Comparison of ENCODE assay signal across 33 cellular contexts in genomic region chr2:236600158-236600557, GRCh38.
"Had no signal": no experiment of that assay in that cellular context is flagged by ENCODE, and none has a peak within 500 bp of the region (broad histone marks: within the 10 kb centered on the region; RNA-seq: fewer than 3 reads in every experiment).

No MANE protein-coding gene starts in this region.

- H3K9me3 ChIP-seq: adrenal gland, body of pancreas, breast epithelium had no signal

- H3K4me3 Mint-ChIP-seq: activated B cell treated with CpG ODN at 0.5 μM for 24 hours; activated CD4-positive, alpha-beta memory T cell treated with anti-CD3 and anti-CD28 coated beads for 36 hours; activated CD4-positive, alpha-beta T cell treated with anti-CD3 and anti-CD28 coated beads, Interleukin-2, amount 10 ng/mL, durations not matched to agents 24 days and 14 days; activated CD8-positive, alpha-beta T cell treated with anti-CD3 and anti-CD28 coated beads for 36 hours; activated naive CD8-positive, alpha-beta T cell treated with anti-CD3 and anti-CD28 coated beads for 36 hours; activated T-cell treated with anti-CD3 and anti-CD28 coated beads, Interleukin-2, amount 50 U/mL, for 4 hours; central memory CD8-positive, alpha-beta T cell; T-helper 1 cell treated with Interleukin-12 subunit alpha and Interleukin-12 subunit beta and Interleukin-4 antibody, amounts not matched to agents 30 μg/mL and 1 μg/mL, for 36 hours; T-helper 2 cell treated with Interferon-gamma antibody and Interleukin-4, amounts not matched to agents 5 μg/mL and 100 μg/mL, for 36 hours had no signal

- H3K36me3 ChIP-seq: adrenal gland, brain microvascular endothelial cell, breast epithelium had no signal

- H3K27ac ChIP-seq: adrenal gland, body of pancreas, brain microvascular endothelial cell, VCaP had no signal

- DNase-seq: activated B cell treated with CpG ODN at 0.5 μM for 24 hours; activated CD4-positive, alpha-beta memory T cell treated with anti-CD3 and anti-CD28 coated beads for 36 hours; activated CD4-positive, alpha-beta T cell treated with anti-CD3 and anti-CD28 coated beads for 4 hours; activated CD4-positive, alpha-beta T cell treated with anti-CD3 and anti-CD28 coated beads, Interleukin-2, amount 10 ng/mL, durations not matched to agents 24 days and 14 days; activated CD4-positive, alpha-beta T cell treated with anti-CD3 and anti-CD28 coated beads, Interleukin-2, amount 50 U/mL, for 1 hour; activated CD4-positive, alpha-beta T cell treated with anti-CD3 and anti-CD28 coated beads, Interleukin-2, amount 50 U/mL, for 4 hours; activated CD4-positive, CD25-positive, alpha-beta regulatory T cell treated with anti-CD3 and anti-CD28 coated beads, Interleukin-2, amount 50 U/mL, for 72 hours; activated CD8-positive, alpha-beta memory T cell treated with anti-CD3 and anti-CD28 coated beads, Interleukin-2, amount 50 U/mL, for 4 hours; activated CD8-positive, alpha-beta T cell treated with anti-CD3 and anti-CD28 coated beads for 36 hours; activated effector memory CD4-positive, alpha-beta T cell treated with Interleukin-2 at 50 U/mL for 16 hours; activated gamma-delta T cell; activated naive CD4-positive, alpha-beta T cell treated with anti-CD3 and anti-CD28 coated beads, Interleukin-2, amount 50 U/mL, for 16 hours; activated naive CD4-positive, alpha-beta T cell treated with Interleukin-2 at 50 U/mL for 16 hours; activated naive CD8-positive, alpha-beta T cell treated with anti-CD3 and anti-CD28 coated beads for 36 hours; activated T-cell treated with anti-CD3 and anti-CD28 coated beads for 4 hours; activated T-cell treated with anti-CD3 and anti-CD28 coated beads, Interleukin-2, amount 50 U/mL, for 1 hour; activated T-cell treated with anti-CD3 and anti-CD28 coated beads, Interleukin-2, amount 50 U/mL, for 4 hours; adrenal gland; amniotic stem cell; body of pancreas; brain microvascular endothelial cell; cerebellar nuclear complex; SW 1271; T-helper 1 cell; T-helper 2 cell; T-helper 9 cell had no signal

- ATAC-seq: activated CD8-positive, alpha-beta T cell treated with anti-CD3 and anti-CD28 coated beads for 36 hours; activated naive CD4-positive, alpha-beta T cell treated with anti-CD3 and anti-CD28 coated beads, Interleukin-2, amount 50 U/mL, for 72 hours; activated T-cell treated with anti-CD3 and anti-CD28 coated beads, Interleukin-2, amount 50 U/mL, for 4 hours; body of pancreas had no signal

- H3K27ac Mint-ChIP-seq: activated B cell treated with CpG ODN at 0.5 μM for 24 hours; activated CD4-positive, alpha-beta memory T cell treated with anti-CD3 and anti-CD28 coated beads for 36 hours; activated CD4-positive, alpha-beta T cell treated with anti-CD3 and anti-CD28 coated beads, Interleukin-2, amount 10 ng/mL, durations not matched to agents 24 days and 14 days; activated CD8-positive, alpha-beta T cell treated with anti-CD3 and anti-CD28 coated beads for 36 hours; activated naive CD8-positive, alpha-beta T cell treated with anti-CD3 and anti-CD28 coated beads for 36 hours; activated T-helper 2 cell treated with anti-CD3 and anti-CD28 coated beads, Interferon-gamma antibody, Interleukin-2, Interleukin-4, amounts not matched to agents 10 μg/mL and 5 μg/mL and 100 μg/mL, durations not matched to agents 14 hours and 24 hours and 36 hours; T-helper 1 cell treated with Interleukin-12 subunit alpha and Interleukin-12 subunit beta and Interleukin-4 antibody, amounts not matched to agents 30 μg/mL and 1 μg/mL, for 36 hours; T-helper 2 cell treated with Interferon-gamma antibody and Interleukin-4, amounts not matched to agents 5 μg/mL and 100 μg/mL, for 36 hours had no signal

- H3K9me3 Mint-ChIP-seq: activated B cell treated with CpG ODN at 0.5 μM for 24 hours; activated CD4-positive, alpha-beta memory T cell treated with anti-CD3 and anti-CD28 coated beads for 36 hours; activated CD4-positive, alpha-beta T cell treated with anti-CD3 and anti-CD28 coated beads, Interleukin-2, amount 10 ng/mL, durations not matched to agents 24 days and 14 days; activated CD8-positive, alpha-beta T cell treated with anti-CD3 and anti-CD28 coated beads for 36 hours; activated naive CD4-positive, alpha-beta T cell treated with anti-CD3 and anti-CD28 coated beads, Interleukin-2, amount 50 U/mL, for 72 hours; activated naive CD8-positive, alpha-beta T cell treated with anti-CD3 and anti-CD28 coated beads for 36 hours; activated T-cell treated with anti-CD3 and anti-CD28 coated beads, Interleukin-2, amount 50 U/mL, for 4 hours; activated T-helper 2 cell treated with anti-CD3 and anti-CD28 coated beads, Interferon-gamma antibody, Interleukin-2, Interleukin-4, amounts not matched to agents 10 μg/mL and 5 μg/mL and 100 μg/mL, durations not matched to agents 14 hours and 24 hours and 36 hours; central memory CD8-positive, alpha-beta T cell; T-helper 1 cell treated with Interleukin-12 subunit alpha and Interleukin-12 subunit beta and Interleukin-4 antibody, amounts not matched to agents 30 μg/mL and 1 μg/mL, for 36 hours; T-helper 2 cell treated with Interferon-gamma antibody and Interleukin-4, amounts not matched to agents 5 μg/mL and 100 μg/mL, for 36 hours had no signal

- H3K36me3 Mint-ChIP-seq: activated CD4-positive, alpha-beta memory T cell treated with anti-CD3 and anti-CD28 coated beads for 36 hours; activated naive CD4-positive, alpha-beta T cell treated with anti-CD3 and anti-CD28 coated beads, Interleukin-2, amount 50 U/mL, for 72 hours; activated naive CD8-positive, alpha-beta T cell treated with anti-CD3 and anti-CD28 coated beads for 36 hours had no signal

- H3K4me1 Mint-ChIP-seq: activated CD4-positive, alpha-beta T cell treated with anti-CD3 and anti-CD28 coated beads, Interleukin-2, amount 10 ng/mL, durations not matched to agents 24 days and 14 days; activated naive CD8-positive, alpha-beta T cell treated with anti-CD3 and anti-CD28 coated beads for 36 hours had no signal

- H3K4me3 ChIP-seq: adrenal gland, body of pancreas, breast epithelium had no signal

- H3K4me1 ChIP-seq: adrenal gland, breast epithelium had no signal

- H3K27me3 ChIP-seq: adrenal gland, body of pancreas, brain microvascular endothelial cell, breast epithelium had no signal
